In genomic region chr4:73259552-73260140, GRCh38 we compare ENCODE assay signal across 8 cellular contexts. TPM values are rescaled to one million over a fixed set of nuclear protein-coding genes. Genes with fewer than 3 reads are reported as not detected.
DNase-seq lines count a peak whose midpoint lies in the region; ATAC-seq and TF ChIP-seq lines count a peak whose summit lies in the region.

No MANE protein-coding gene starts in this region.

- no peaks in the 10 kb centered on the region for H3K36me3 ChIP-seq in neutrophil

- TF ChIP-seq CTCF in AG10803 (conservative IDR thresholded peaks at IDR 0.05; ENCODE audit: low read length) (no peak), neutrophil (IDR thresholded peaks at IDR 0.05) (no peak)

- H3K4me3 ChIP-seq in AG10803 (ENCODE audit: low read length) (peak overlapping the region; percentile 90), neutrophil (ENCODE audit: low read depth in 1 of 2, low read length in 1 of 2) (peak overlapping the region; percentile 80 to 81)

- H3K4me1 Mint-ChIP-seq in T-helper 17 cell, result peaks cover 35% of the 10 kb centered on the region

- ATAC-seq in GM18861 (IDR thresholded peaks at IDR 0.05; ENCODE audit: unreplicated experiment) (peak; percentile 2), HG03097 (IDR thresholded peaks at IDR 0.05; ENCODE audit: low FRiP score, unreplicated experiment) (peak; percentile 1), T-helper 17 cell (peak; percentile 20)

- H3K27ac ChIP-seq in epithelial cell of prostate (peak overlapping the region; percentile 95), neutrophil (peak overlapping the region; percentile 97)

- H3K9me3 ChIP-seq in T-helper 17 cell (ENCODE audit: control insufficient read depth, low read length, poor library complexity, severe bottlenecking), result no peaks in the 10 kb centered on the region
- no peaks in the 10 kb centered on the region for H3K9me3 ChIP-seq in neutrophil

- H3K27me3 ChIP-seq in neutrophil, result no peaks in the 10 kb centered on the region

- peaks cover 6% of the 10 kb centered on the region for H3K36me3 Mint-ChIP-seq in T-helper 17 cell (ENCODE audit: low read depth)

- no peaks in the 10 kb centered on the region for H3K27me3 Mint-ChIP-seq in T-helper 17 cell

- peak overlapping the region; percentile 100 for H3K27ac Mint-ChIP-seq in T-helper 17 cell

- H3K4me3 Mint-ChIP-seq in T-helper 17 cell, result peak overlapping the region; percentile 97

- peak; percentile 36 for DNase-seq in AG10803 (ENCODE audit: low read depth)
- no peak for DNase-seq in T-helper 17 cell
- no peak for DNase-seq in epithelial cell of prostate (ENCODE audit: low read depth, low spot score)
- no peak for DNase-seq in NCI-H1694 (lab: John Stamatoyannopoulos, UW)
- DNase-seq in NCI-H2196 treated with DMSO at 0.1 percent for 48 hours (lab: John Stamatoyannopoulos, UW; ENCODE audit: unreplicated experiment), result no peak

- H3K4me1 ChIP-seq in neutrophil (ENCODE audit: control insufficient read depth in 1 of 2, insufficient read depth in 1 of 2, low read depth in 1 of 2, low read length in 1 of 2), result peaks cover 24 to 30% of the 10 kb centered on the region in 2 experiments

RNA-seq across cellular contexts. Expression of gene ANKRD17, which starts 1.0 kb away (rescaled TPM):
- 10 to 100 TPM; 46.7 to 49.3 TPM for total RNA-seq in T-helper 17 cell
